ENCODE assay signal across 8 cellular contexts in the genomic region with DNA sequence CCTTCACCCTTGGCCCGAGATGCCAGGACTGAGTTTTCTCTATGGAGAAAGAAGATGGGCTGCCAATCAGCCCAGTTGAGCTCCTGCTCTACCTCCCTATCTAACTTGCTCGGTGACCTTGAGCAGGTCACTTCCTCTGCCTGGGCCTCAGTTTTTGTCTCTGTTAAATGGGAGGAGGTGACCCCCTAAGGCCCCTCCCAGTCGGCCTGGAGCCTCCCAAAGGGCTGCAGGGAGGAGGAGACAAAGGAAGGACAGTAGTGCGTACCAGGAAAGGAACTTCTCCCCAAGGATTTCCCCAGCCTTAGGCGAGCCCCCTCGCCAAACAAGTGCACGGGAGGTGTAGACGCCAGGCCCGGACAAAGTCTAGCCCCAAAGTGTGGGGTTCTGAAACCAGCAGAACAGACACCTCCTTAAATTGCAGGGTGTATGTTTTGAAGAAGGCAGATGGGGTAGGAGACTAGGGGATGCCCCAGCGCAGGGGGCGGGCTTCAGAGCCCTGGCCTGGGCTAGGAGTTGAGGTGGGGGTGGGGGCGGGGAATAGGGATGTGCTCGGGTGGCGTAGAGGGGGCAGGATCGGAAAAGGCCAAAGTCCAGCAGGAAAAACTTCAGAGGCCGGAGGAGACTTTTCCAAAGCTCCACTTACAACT. TPM values are rescaled to one million over a fixed set of nuclear protein-coding genes. Genes with fewer than 3 reads are reported as not detected.
DNase-seq lines count a peak whose midpoint lies in the region; ATAC-seq, FAIRE-seq and TF ChIP-seq lines count a peak whose summit lies in the region.

No MANE protein-coding gene starts in this region.

- no peak for TF ChIP-seq CTCF in GM12878 (IDR thresholded peaks at IDR 0.05 in 2 of 3, conservative IDR thresholded peaks at IDR 0.05 in 1 of 3; ENCODE audit: control insufficient read depth in 2 of 3, extremely low read depth in 1 of 3, insufficient read depth in 1 of 3, low read depth in 3 of 3, low read length in 3 of 3)
- TF ChIP-seq CTCF in tibial artery (IDR thresholded peaks at IDR 0.05) = no peak

- H3K4me3 ChIP-seq in GM12878 (peak overlapping the region; percentile 80), tibial artery (peak overlapping the region; percentile 76 to 89), SJCRH30 (no peak overlapping the region)

- FAIRE-seq in GM12878 (lab: Jason Lieb, UNC) = no peak

- H3K27me3 ChIP-seq in GM12878 (replicated peaks in 1 of 2; ENCODE audit: control insufficient read depth in 2 of 2, insufficient read depth in 2 of 2, low read length in 1 of 2) (peaks cover 3 to 12% of the 10 kb centered on the region in 2 experiments), tibial artery (no peaks in the 10 kb centered on the region), SJCRH30 (no peaks in the 10 kb centered on the region)

- H3K4me3 Mint-ChIP-seq in activated T-cell treated with anti-CD3 and anti-CD28 coated beads, Interleukin-2, amount 50 U/mL, for 72 hours = peak overlapping the region; percentile 80 to 88
- H3K4me3 Mint-ChIP-seq in memory B cell = peak overlapping the region; percentile 97

- POLR2A ChIA-PET in GM12878 (lab: Charles Lee) = interaction anchor here (0.8 to 2.8 kb wide), 6 partner anchors 26 to 684 kb away, joined by 3 to 21 read pairs (median 3); a partner anchor contains a TSS

- DNase-seq in activated T-cell treated with anti-CD3 and anti-CD28 coated beads, Interleukin-2, amount 50 U/mL, for 72 hours = no peak
- no peak for DNase-seq in activated T-cell treated with anti-CD3 and anti-CD28 coated beads for 4 hours
- no peak for DNase-seq in GM12878 (ENCODE audit: low read depth, low spot score)
- no peak for DNase-seq in memory B cell (ENCODE audit: low spot score in 2 of 2)
- DNase-seq in tibial artery = peak in 1 of 2 donors; percentile 29
- DNase-seq in SJCRH30 = no peak
- no peak for DNase-seq in NCI-H226
- no peak for DNase-seq in CD1c-positive myeloid dendritic cell (ENCODE audit: extremely low spot score)

- TF ChIP-seq POLR2A in GM12878 (IDR thresholded peaks at IDR 0.05; ENCODE audit: low read depth, low read length) = no peak

- H3K9me3 ChIP-seq in GM12878 (replicated peaks; ENCODE audit: control insufficient read depth, insufficient read depth, low read length) (no peaks in the 10 kb centered on the region), tibial artery (no peaks in the 10 kb centered on the region), SJCRH30 (replicated peaks) (no peaks in the 10 kb centered on the region)

- H4K20me1 ChIP-seq in GM12878 (ENCODE audit: control insufficient read depth, insufficient read depth) = no peaks in the 10 kb centered on the region

- H3K4me2 ChIP-seq in GM12878 (ENCODE audit: control insufficient read depth, insufficient read depth) = peak overlapping the region; percentile 96

- peaks cover 0 to 1% of the 10 kb centered on the region in 2 donors for H3K36me3 Mint-ChIP-seq in activated T-cell treated with anti-CD3 and anti-CD28 coated beads, Interleukin-2, amount 50 U/mL, for 72 hours (ENCODE audit: insufficient read depth in 2 of 2)
- no peaks in the 10 kb centered on the region for H3K36me3 Mint-ChIP-seq in memory B cell

- SMC1A ChIA-PET in GM12878 (lab: Charles Lee; ENCODE audit: uncharacterized antibody, unreplicated experiment) = interaction anchor here (0.6 to 2.1 kb wide), 7 partner anchors 27 to 281 kb away, joined by 3 to 9 read pairs (median 4); no protein-coding TSS in a partner anchor

- H3K36me3 ChIP-seq in GM12878 (ENCODE audit: control insufficient read depth in 2 of 2, insufficient read depth in 2 of 2, low read length in 1 of 2) (no peaks in the 10 kb centered on the region; a peak in 1 of 4 replicates), tibial artery (peaks cover 0 to 29% (median 13%) of the 10 kb centered on the region in 3 donors), SJCRH30 (no peaks in the 10 kb centered on the region)

- peak overlapping the region; percentile 73; the same call in 1 of the 2 replicates for H3K27ac ChIP-seq in GM12878 (ENCODE audit: control insufficient read depth, insufficient read depth)
- H3K27ac ChIP-seq in tibial artery = peak overlapping the region; percentile 93 to 99
- H3K27ac ChIP-seq in SJCRH30 = no peak overlapping the region

- peaks cover 21% of the 10 kb centered on the region for H3K27me3 Mint-ChIP-seq in activated T-cell treated with anti-CD3 and anti-CD28 coated beads, Interleukin-2, amount 50 U/mL, for 72 hours (ENCODE audit: low read depth)
- H3K27me3 Mint-ChIP-seq in memory B cell = peaks cover 6% of the 10 kb centered on the region

- peaks cover 38% of the 10 kb centered on the region for H3K79me2 ChIP-seq in GM12878 (ENCODE audit: control insufficient read depth, insufficient read depth, low read length)

- RAD21 ChIA-PET in GM12878 (lab: Charles Lee; ENCODE audit: unreplicated experiment) = interaction anchor here (0.7 to 6.4 kb wide), 6 partner anchors 53 to 378 kb away, joined by 3 to 32 read pairs (median 4); a partner anchor contains a TSS

- ATAC-seq in activated T-cell treated with anti-CD3 and anti-CD28 coated beads, Interleukin-2, amount 50 U/mL, for 72 hours (replicated peaks in 1 of 2) = no peak
- ATAC-seq in GM12878 = no peak
- ATAC-seq in memory B cell (ENCODE audit: low read depth) = no peak

- peaks cover 42% of the 10 kb centered on the region for H3K4me1 Mint-ChIP-seq in activated T-cell treated with anti-CD3 and anti-CD28 coated beads, Interleukin-2, amount 50 U/mL, for 72 hours (ENCODE audit: low read depth)
- H3K4me1 Mint-ChIP-seq in memory B cell = peaks cover 37% of the 10 kb centered on the region

- no peaks in the 10 kb centered on the region for H3K9me3 Mint-ChIP-seq in activated T-cell treated with anti-CD3 and anti-CD28 coated beads, Interleukin-2, amount 50 U/mL, for 72 hours
- no peaks in the 10 kb centered on the region for H3K9me3 Mint-ChIP-seq in memory B cell

- in situ Hi-C loops in GM12878 (cut with MboI) = loop anchor here (25.0 kb wide), 1 partner anchor 361 kb away; a partner anchor contains a TSS

- intact Hi-C loops in GM12878 (cut with micrococcal nuclease; ENCODE audit: unreplicated experiment) = loop anchor here (5.0 kb wide), 2 partner anchors 166 to 279 kb away; a partner anchor contains a TSS
- intact Hi-C loops in tibial artery (cut with DNase I; ENCODE audit: low total_unique reads) = loop anchor here (5.0 kb wide), 1 partner anchor 371 kb away; a partner anchor contains a TSS

- no peak for TF ChIP-seq RAD21 in GM12878 (IDR thresholded peaks at IDR 0.05; ENCODE audit: insufficient read depth, low read depth, low read length)

- peak overlapping the region; percentile 82 for H3K9ac ChIP-seq in GM12878 (ENCODE audit: control insufficient read depth, insufficient read depth, low read length)

- H2AFZ ChIP-seq in GM12878 (ENCODE audit: control insufficient read depth, low read depth, low read length) = no peak overlapping the region

- CTCF ChIA-PET in GM12878 (lab: Yijun Ruan, JAX) = interaction anchor here (0.5 to 1.7 kb wide), 10 partner anchors 21 to 379 kb away, joined by 3 to 6 read pairs (median 3); a partner anchor contains a TSS

- no TSS peak for BruUV-seq in GM12878 (replicated peaks; lab: Mats Ljungman, UMichigan)

- H3K27ac Mint-ChIP-seq in activated T-cell treated with anti-CD3 and anti-CD28 coated beads, Interleukin-2, amount 50 U/mL, for 72 hours = no peak overlapping the region
- H3K27ac Mint-ChIP-seq in memory B cell = peak overlapping the region; percentile 97

- 45% methylated on average over 16 of the region's 16 CpGs for WGBS in GM12878 (ENCODE audit: insufficient coverage, insufficient replicate concordance, low lambda C conversion rate, missing lambda C conversion rate)

- peaks cover 44% of the 10 kb centered on the region for H3K4me1 ChIP-seq in GM12878 (ENCODE audit: control insufficient read depth, insufficient read depth, low read length)
- H3K4me1 ChIP-seq in tibial artery = peaks cover 0 to 60% (median 49%) of the 10 kb centered on the region in 4 donors
- H3K4me1 ChIP-seq in SJCRH30 = no peaks in the 10 kb centered on the region; the same call in 1 of the 2 replicates

- TF ChIP-seq EP300 in GM12878 (IDR thresholded peaks at IDR 0.05; ENCODE audit: borderline replicate concordance in 1 of 2, control insufficient read depth in 1 of 2, low read depth in 2 of 2, low read length in 2 of 2) = no peak

RNA-seq across cellular contexts. Expression of a gene that starts 1.0 kb away (rescaled TPM):
- 10 to 100 TPM; 41.5 to 61.0 TPM for total RNA-seq in activated T-cell treated with anti-CD3 and anti-CD28 coated beads, Interleukin-2, amount 50 U/mL, for 72 hours
- 41.7 and 53.2 TPM in 2 replicates for total RNA-seq in GM12878 (2013; cell fraction: nucleolus; rRNA removed)
- total RNA-seq in GM12878 (2014; rRNA removed) = 6.0 and 7.1 TPM in 2 replicates
- total RNA-seq in GM12878 (2014; rRNA removed; fragmentation: Illumina TruSeq; extraction: Trizol) = 4.0 and 4.7 TPM in 2 replicates
- total RNA-seq in GM12878 (2021) = 13.5 and 13.6 TPM in 2 replicates
- polyA plus RNA-seq in GM12878 (2011; ENCODE audit: low read depth) = 8.1 TPM
- 9.7 and 15.2 TPM in 2 replicates for polyA plus RNA-seq in GM12878 (2011; rRNA removed)
- polyA plus RNA-seq in GM12878 (2011; cell fraction: cytosol; rRNA removed) = 16.7 and 22.1 TPM in 2 replicates
- 40.9 and 48.3 TPM in 2 replicates for polyA plus RNA-seq in GM12878 (2011; cell fraction: nucleus; rRNA removed)
- 18.0 and 19.0 TPM in 2 replicates for polyA plus RNA-seq in GM12878 (2012)
- 4.7 and 7.6 TPM in 2 replicates for polyA plus RNA-seq in GM12878 (2014; fragmentation: Illumina TruSeq; extraction: Trizol)
- polyA plus RNA-seq in GM12878 (2014; fragmentation: Nextera tagmentation; extraction: Ambion mirVana) = under 1 TPM; 0.18 to 0.64 TPM
- polyA plus RNA-seq in GM12878 (2014; rRNA removed) = 13.9 and 17.2 TPM in 2 replicates
- polyA plus RNA-seq in GM12878 (2016; fragmentation: Nextera tagmentation; extraction: Ambion mirVana) = 1 to 10 TPM; 2.7 to 5.1 TPM
- 11.4 and 20.2 TPM in 2 replicates for polyA minus RNA-seq in GM12878 (2011; rRNA and poly(A)+ RNA removed)
- polyA minus RNA-seq in GM12878 (2011; cell fraction: cytosol; rRNA and poly(A)+ RNA removed) = 7.2 and 7.4 TPM in 2 replicates
- 11.5 and 21.8 TPM in 2 replicates for polyA minus RNA-seq in GM12878 (2011; cell fraction: nucleus; rRNA and poly(A)+ RNA removed)
- total RNA-seq in SJCRH30 (2014; rRNA removed; shearing (Covaris generic)) = 0.35 and 0.65 TPM in 2 replicates

RNA-seq across cellular contexts. Expression of a gene that starts 54.4 kb away (rescaled TPM):
- 10 to 100 TPM; 21.9 to 24.4 TPM for total RNA-seq in activated T-cell treated with anti-CD3 and anti-CD28 coated beads, Interleukin-2, amount 50 U/mL, for 72 hours
- total RNA-seq in GM12878 (2013; cell fraction: nucleolus; rRNA removed) = 8.9 and 9.1 TPM in 2 replicates
- total RNA-seq in GM12878 (2014; rRNA removed) (10.9 and 12.6 TPM in 2 replicates), GM12878 (2014; rRNA removed; fragmentation: Illumina TruSeq; extraction: Trizol) (10.0 and 11.2 TPM in 2 replicates), GM12878 (2021) (7.5 and 9.4 TPM in 2 replicates)
- 15.9 TPM for polyA plus RNA-seq in GM12878 (2011; ENCODE audit: low read depth)
- polyA plus RNA-seq in GM12878 (2011; rRNA removed) (8.6 and 11.3 TPM in 2 replicates), GM12878 (2014; fragmentation: Illumina TruSeq; extraction: Trizol) (16.0 and 18.0 TPM in 2 replicates), GM12878 (2014; fragmentation: Nextera tagmentation; extraction: Ambion mirVana) (10 to 100 TPM; 20.3 to 23.0 TPM), GM12878 (2014; rRNA removed) (16.5 and 18.4 TPM in 2 replicates), GM12878 (2016; fragmentation: Nextera tagmentation; extraction: Ambion mirVana) (10 to 100 TPM; 14.6 to 15.0 TPM)
- 12.7 and 13.6 TPM in 2 replicates for polyA plus RNA-seq in GM12878 (2011; cell fraction: cytosol; rRNA removed)
- 12.1 and 14.9 TPM in 2 replicates for polyA plus RNA-seq in GM12878 (2011; cell fraction: nucleus; rRNA removed)
- 13.0 and 14.2 TPM in 2 replicates for polyA plus RNA-seq in GM12878 (2012)
- 11.8 and 23.2 TPM in 2 replicates for polyA minus RNA-seq in GM12878 (2011; rRNA and poly(A)+ RNA removed)
- polyA minus RNA-seq in GM12878 (2011; cell fraction: cytosol; rRNA and poly(A)+ RNA removed) = 4.5 and 5.5 TPM in 2 replicates
- polyA minus RNA-seq in GM12878 (2011; cell fraction: nucleus; rRNA and poly(A)+ RNA removed) = 18.3 and 20.2 TPM in 2 replicates
- total RNA-seq in SJCRH30 (2014; rRNA removed; shearing (Covaris generic)) = not detected in 2 replicates
